17 cellular contexts compared by ENCODE assay signal in the genomic region with DNA sequence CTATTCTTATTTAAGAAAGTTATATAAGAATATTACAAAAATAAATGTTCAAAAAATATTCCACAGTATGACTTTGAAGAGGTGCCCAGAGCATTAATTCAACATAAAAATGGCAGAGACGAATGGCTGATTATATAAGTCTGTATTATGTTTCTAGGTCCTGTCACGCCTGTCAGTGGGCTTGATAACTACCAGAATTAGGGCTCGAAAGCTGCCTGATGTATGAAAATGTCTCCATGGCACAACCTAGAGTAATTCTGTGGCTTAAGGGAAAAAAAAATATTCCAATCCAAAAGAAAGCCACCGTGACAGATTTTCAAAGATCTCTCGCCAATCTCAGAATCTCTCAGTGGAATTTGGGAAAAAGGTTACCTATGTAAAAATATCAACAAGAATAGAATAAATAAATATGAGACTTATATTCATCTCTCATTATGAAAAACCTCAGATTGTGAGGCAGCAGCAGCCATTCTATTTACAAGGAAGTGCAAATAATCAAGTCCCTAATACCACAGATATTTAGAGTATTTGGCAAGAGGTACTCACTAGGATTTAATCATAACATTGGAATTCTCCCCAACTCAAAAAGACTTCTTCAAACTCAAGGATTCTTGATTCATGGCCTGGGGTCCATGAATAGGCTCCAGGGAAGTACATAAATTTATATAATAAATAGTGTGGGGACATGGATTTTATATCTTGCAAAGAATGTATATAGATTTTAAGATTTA.
DNase-seq lines count a peak whose midpoint lies in the region; ATAC-seq and TF ChIP-seq lines count a peak whose summit lies in the region.
"Had no signal": no experiment of that assay in that cellular context is flagged by ENCODE, and none has a peak within 500 bp of the region (broad histone marks: within the 10 kb centered on the region; RNA-seq: fewer than 3 reads in every experiment).

No MANE protein-coding gene starts in this region.

- peaks cover 16% of the 10 kb centered on the region for H3K4me1 Mint-ChIP-seq in MCF 10A (ENCODE audit: insufficient read depth, unreplicated experiment)
- no peaks in the 10 kb centered on the region for H3K4me1 Mint-ChIP-seq in activated CD8-positive, alpha-beta memory T cell treated with anti-CD3 and anti-CD28 coated beads, Interleukin-2, amount 10 ng/mL, durations not matched to agents 7 days and 5 days
- H3K4me1 Mint-ChIP-seq in activated T-cell treated with anti-CD3 and anti-CD28 coated beads, Interleukin-2, amount 50 U/mL, for 24 hours (ENCODE audit: low read depth) = no peaks in the 10 kb centered on the region

- intact Hi-C loops in MCF 10A (cut with micrococcal nuclease) (no loop called here), mammary epithelial cell (cut with micrococcal nuclease) (no loop called here)

- H3K4me2 ChIP-seq in mammary epithelial cell (ENCODE audit: insufficient read depth, low read depth, low read length) = no peak overlapping the region

- no peak overlapping the region for H2AFZ ChIP-seq in mammary epithelial cell (ENCODE audit: low read depth, low read length)

- 69% methylated on average over 5 of the region's 5 CpGs for WGBS in mammary epithelial cell (ENCODE audit: low coverage, missing lambda C conversion rate)

- H3K27me3 Mint-ChIP-seq in MCF 10A (ENCODE audit: insufficient read depth, unreplicated experiment) = no peaks in the 10 kb centered on the region
- H3K27me3 Mint-ChIP-seq in activated CD8-positive, alpha-beta memory T cell treated with anti-CD3 and anti-CD28 coated beads, Interleukin-2, amount 10 ng/mL, durations not matched to agents 7 days and 5 days = no peaks in the 10 kb centered on the region
- H3K27me3 Mint-ChIP-seq in activated T-cell treated with anti-CD3 and anti-CD28 coated beads, Interleukin-2, amount 50 U/mL, for 24 hours = no peaks in the 10 kb centered on the region
- H3K27me3 Mint-ChIP-seq: effector memory CD8-positive, alpha-beta T cell had no signal

- H3K36me3 Mint-ChIP-seq in MCF 10A (ENCODE audit: insufficient read depth, unreplicated experiment) = no peaks in the 10 kb centered on the region
- H3K36me3 Mint-ChIP-seq in activated CD8-positive, alpha-beta memory T cell treated with anti-CD3 and anti-CD28 coated beads, Interleukin-2, amount 10 ng/mL, durations not matched to agents 7 days and 5 days = no peaks in the 10 kb centered on the region
- H3K36me3 Mint-ChIP-seq in activated T-cell treated with anti-CD3 and anti-CD28 coated beads, Interleukin-2, amount 50 U/mL, for 24 hours (ENCODE audit: low read depth) = no peaks in the 10 kb centered on the region

- no peak for ATAC-seq in activated CD8-positive, alpha-beta memory T cell treated with anti-CD3 and anti-CD28 coated beads, Interleukin-2, amount 10 ng/mL, durations not matched to agents 7 days and 5 days
- ATAC-seq: effector memory CD8-positive, alpha-beta T cell had no signal

- in situ Hi-C loops in mammary epithelial cell (cut with MboI; ENCODE audit: low sequenced_read_pairs in 2 of 2) = no loop called here

- no peaks in the 10 kb centered on the region for H3K4me1 ChIP-seq in mammary epithelial cell (ENCODE audit: insufficient read depth, low read length)

- POLR2A ChIA-PET in MCF 10A (lab: Yijun Ruan, JAX) = no interaction called here

- dilution Hi-C loops in mammary epithelial cell (cut with HindIII; ENCODE audit: low sequenced_read_pairs) = no loop called here

- BruUV-seq in MCF 10A (replicated peaks; lab: Mats Ljungman, UMichigan) (no TSS peak), mammary epithelial cell (replicated peaks; lab: Mats Ljungman, UMichigan) (no TSS peak)

- peak overlapping the region; percentile 89 for H3K27ac Mint-ChIP-seq in MCF 10A (ENCODE audit: low read depth, unreplicated experiment)
- no peak overlapping the region for H3K27ac Mint-ChIP-seq in activated CD8-positive, alpha-beta memory T cell treated with anti-CD3 and anti-CD28 coated beads, Interleukin-2, amount 10 ng/mL, durations not matched to agents 7 days and 5 days
- no peak overlapping the region for H3K27ac Mint-ChIP-seq in activated T-cell treated with anti-CD3 and anti-CD28 coated beads, Interleukin-2, amount 50 U/mL, for 24 hours
- H3K27ac Mint-ChIP-seq: effector memory CD8-positive, alpha-beta T cell had no signal

- H3K79me2 ChIP-seq in mammary epithelial cell (ENCODE audit: insufficient read depth, low read length) = no peaks in the 10 kb centered on the region

- no peaks in the 10 kb centered on the region for H3K9me3 Mint-ChIP-seq in MCF 10A (ENCODE audit: unreplicated experiment)
- H3K9me3 Mint-ChIP-seq in activated CD8-positive, alpha-beta memory T cell treated with anti-CD3 and anti-CD28 coated beads, Interleukin-2, amount 10 ng/mL, durations not matched to agents 7 days and 5 days (ENCODE audit: low read depth) = peaks cover 5% of the 10 kb centered on the region
- peaks cover 12% of the 10 kb centered on the region for H3K9me3 Mint-ChIP-seq in activated T-cell treated with anti-CD3 and anti-CD28 coated beads, Interleukin-2, amount 50 U/mL, for 24 hours

- no peak for TF ChIP-seq CTCF in MCF 10A (IDR thresholded peaks at IDR 0.05; ENCODE audit: unreplicated experiment)
- TF ChIP-seq CTCF in mammary epithelial cell (conservative IDR thresholded peaks at IDR 0.05 in 1 of 2, IDR thresholded peaks at IDR 0.05 in 1 of 2; ENCODE audit: extremely low read depth in 1 of 2, insufficient read depth in 1 of 2, low read depth in 1 of 2, low read length in 2 of 2) = no peak

- no peaks in the 10 kb centered on the region for H4K20me1 ChIP-seq in mammary epithelial cell (ENCODE audit: insufficient read depth, low read length)

- no peaks in the 10 kb centered on the region for H3K9me3 ChIP-seq in mammary epithelial cell (replicated peaks; ENCODE audit: insufficient read depth, low read length)
- H3K9me3 ChIP-seq: stomach had no signal

- no peak overlapping the region for H3K9ac ChIP-seq in mammary epithelial cell (ENCODE audit: insufficient read depth, low read length)

- H3K4me3 ChIP-seq in mammary epithelial cell (replicated peaks in 1 of 3; ENCODE audit: insufficient read depth in 1 of 3, low read depth in 2 of 3, low read length in 3 of 3) = no peak overlapping the region
- H3K4me3 ChIP-seq: stomach had no signal

- H3K36me3 ChIP-seq in mammary epithelial cell (ENCODE audit: insufficient read depth, low read length) = no peaks in the 10 kb centered on the region
- H3K36me3 ChIP-seq: brain microvascular endothelial cell, stomach, WERI-Rb-1 had no signal

- no peak overlapping the region for H3K4me3 Mint-ChIP-seq in MCF 10A (ENCODE audit: unreplicated experiment)
- H3K4me3 Mint-ChIP-seq in activated CD8-positive, alpha-beta memory T cell treated with anti-CD3 and anti-CD28 coated beads, Interleukin-2, amount 10 ng/mL, durations not matched to agents 7 days and 5 days = no peak overlapping the region
- H3K4me3 Mint-ChIP-seq in activated T-cell treated with anti-CD3 and anti-CD28 coated beads, Interleukin-2, amount 50 U/mL, for 24 hours = no peak overlapping the region
- H3K4me3 Mint-ChIP-seq: effector memory CD8-positive, alpha-beta T cell had no signal

- no peaks in the 10 kb centered on the region for H3K27me3 ChIP-seq in mammary epithelial cell (ENCODE audit: insufficient read depth, low read length)
- H3K27me3 ChIP-seq: brain microvascular endothelial cell, stomach had no signal

- DNase-seq in MCF 10A (ENCODE audit: unreplicated experiment) (no peak), mammary epithelial cell (no peak), astrocyte of the hippocampus (ENCODE audit: low read depth, low spot score) (peak; percentile 74), iris pigment epithelial cell (ENCODE audit: low read depth) (peak; percentile 84), NCI-H2227 treated with DMSO at 0.1 percent for 48 hours (lab: John Stamatoyannopoulos, UW) (no peak), NCI-H1930 (lab: John Stamatoyannopoulos, UW) (no peak)
- DNase-seq in activated CD8-positive, alpha-beta memory T cell treated with anti-CD3 and anti-CD28 coated beads, Interleukin-2, amount 10 ng/mL, durations not matched to agents 7 days and 5 days = no peak
- DNase-seq in activated T-cell treated with anti-CD3 and anti-CD28 coated beads, Interleukin-2, amount 50 U/mL, for 24 hours = no peak
- DNase-seq: activated gamma-delta T cell treated with Interleukin-2 at 50 U/mL for 16 hours; brain microvascular endothelial cell; effector memory CD8-positive, alpha-beta T cell; glutamatergic neuron; islet precursor cell; NCI-H1092; posterior cingulate gyrus; stomach; WERI-Rb-1 had no signal

- CTCF ChIA-PET in MCF 10A (lab: Yijun Ruan, JAX) = no interaction called here
- CTCF ChIA-PET in mammary epithelial cell (lab: Charles Lee; ENCODE audit: low non-redundant PET) = no interaction called here
- CTCF ChIA-PET in activated CD8-positive, alpha-beta memory T cell treated with anti-CD3 and anti-CD28 coated beads, Interleukin-2, amount 10 ng/mL, durations not matched to agents 7 days and 5 days (lab: Charles Lee) = no interaction called here

- H3K27ac ChIP-seq in mammary epithelial cell (ENCODE audit: insufficient read depth, low read depth, low read length) = no peak overlapping the region
- H3K27ac ChIP-seq: brain microvascular endothelial cell, WERI-Rb-1 had no signal

Comparison
In these comparisons a context has a peak if more than half of its experiments do, and no peak if none do; other contexts are left out.
1. DNase-seq: peak in astrocyte of the hippocampus (single experiment) and iris pigment epithelial cell (single experiment); none in MCF 10A (single experiment), mammary epithelial cell (single experiment), NCI-H2227 treated with DMSO at 0.1 percent for 48 hours (single experiment), activated CD8-positive, alpha-beta memory T cell treated with anti-CD3 and anti-CD28 coated beads, Interleukin-2, amount 10 ng/mL, durations not matched to agents 7 days and 5 days (single experiment), NCI-H1930 (0 of 2) and activated T-cell treated with anti-CD3 and anti-CD28 coated beads, Interleukin-2, amount 50 U/mL, for 24 hours (single experiment).